ENCODE assay signal across 19 cellular contexts in the genomic region with DNA sequence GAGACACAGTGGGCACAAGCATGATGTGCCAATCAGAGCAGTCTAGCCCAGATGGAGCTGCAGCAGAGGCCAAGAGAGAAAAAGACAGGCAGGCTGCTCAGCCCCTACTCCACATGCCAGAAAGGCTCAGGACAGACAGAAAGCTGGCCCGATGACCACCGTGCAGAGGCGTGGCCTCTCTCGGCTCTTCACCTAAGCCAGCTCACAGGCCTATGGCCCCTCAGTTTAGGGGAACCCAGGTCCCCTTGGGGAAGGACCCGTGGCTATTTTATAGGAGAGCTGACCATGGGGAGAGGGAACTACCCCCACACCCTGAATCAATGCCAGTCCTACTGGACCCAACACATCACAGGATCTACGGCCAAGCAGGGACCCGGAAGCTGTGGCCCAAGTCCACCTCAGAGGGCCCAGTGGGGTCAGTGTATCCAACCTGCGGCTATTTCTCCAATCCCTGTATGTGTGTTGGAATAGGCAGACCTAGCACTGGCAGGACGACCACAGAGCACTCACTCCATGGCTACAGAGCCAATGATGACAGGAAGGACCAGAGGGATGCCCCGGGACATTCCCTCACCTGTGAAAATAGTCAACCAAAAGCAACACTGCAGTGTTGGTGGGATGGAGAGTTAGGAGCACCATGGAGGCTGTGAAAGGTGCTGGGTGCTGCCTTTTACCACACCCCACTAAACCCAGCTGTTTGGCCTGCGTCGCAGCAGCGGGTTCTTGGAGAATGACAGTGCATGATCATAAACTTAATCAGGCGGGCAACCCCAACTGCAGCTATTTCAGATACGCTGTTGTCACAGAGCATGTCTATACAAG.
DNase-seq lines count a peak whose midpoint lies in the region; ATAC-seq, FAIRE-seq and TF ChIP-seq lines count a peak whose summit lies in the region.
"Had no signal": no experiment of that assay in that cellular context is flagged by ENCODE, and none has a peak within 500 bp of the region (broad histone marks: within the 10 kb centered on the region; RNA-seq: fewer than 3 reads in every experiment).

No MANE protein-coding gene starts in this region.

- H3K27me3 ChIP-seq in HUES64 (ENCODE audit: insufficient read depth, low read length), result peaks cover 24% of the 10 kb centered on the region; the same call in 1 of the 2 replicates
- H3K27me3 ChIP-seq in keratinocyte (ENCODE audit: control insufficient read depth, extremely low read depth, insufficient read depth, low read length), result no peaks in the 10 kb centered on the region
- H3K27me3 ChIP-seq in suprapubic skin, result no peaks in the 10 kb centered on the region
- H3K27me3 ChIP-seq: left lung, vagina had no signal

- TF ChIP-seq EP300 in suprapubic skin (IDR thresholded peaks at IDR 0.05), result no peak

- H3K4me3 Mint-ChIP-seq in endothelial cell (ENCODE audit: unreplicated experiment), result no peak overlapping the region
- H3K4me3 Mint-ChIP-seq: activated B cell treated with CpG ODN at 0.5 μM for 24 hours; CD4-positive, alpha-beta memory T cell; natural killer cell had no signal

- H3K27ac Mint-ChIP-seq in endothelial cell (ENCODE audit: unreplicated experiment), result no peak overlapping the region
- H3K27ac Mint-ChIP-seq: activated B cell treated with CpG ODN at 0.5 μM for 24 hours had no signal

- no peak for TF ChIP-seq POLR2A in suprapubic skin (IDR thresholded peaks at IDR 0.05)

- dilution Hi-C loops in keratinocyte (cut with MboI; ENCODE audit: extremely low pct_ligation_motif_present, low sequenced_read_pairs), result no loop called here

- H3K79me2 ChIP-seq in keratinocyte (ENCODE audit: control insufficient read depth, insufficient read depth, low read length), result no peaks in the 10 kb centered on the region

- H3K27ac ChIP-seq in HUES64 (ENCODE audit: low read depth, low read length), result peak overlapping the region; percentile 42; the same call in 1 of the 2 replicates
- peak overlapping the region; percentile 16 for H3K27ac ChIP-seq in angular gyrus (ENCODE audit: low read depth, low read length)
- H3K27ac ChIP-seq in keratinocyte (ENCODE audit: control insufficient read depth, insufficient read depth, low read length), result no peak overlapping the region
- H3K27ac ChIP-seq in suprapubic skin, result no peak overlapping the region
- H3K27ac ChIP-seq: left lung, SK-N-MC, vagina had no signal

- ATAC-seq in HG03280 (IDR thresholded peaks at IDR 0.05; ENCODE audit: unreplicated experiment) (no peak), GM18861 (IDR thresholded peaks at IDR 0.05; ENCODE audit: unreplicated experiment) (no peak)
- ATAC-seq: left lung, natural killer cell, sciatic nerve had no signal

- H3K36me3 ChIP-seq in HUES64 (ENCODE audit: insufficient read depth, low read length) (no peaks in the 10 kb centered on the region), keratinocyte (ENCODE audit: control insufficient read depth in 2 of 2, extremely low read depth in 1 of 2, insufficient read depth in 2 of 2, low read length in 2 of 2) (peaks cover 0 to 3% of the 10 kb centered on the region in 2 experiments), suprapubic skin (no peaks in the 10 kb centered on the region)
- H3K36me3 ChIP-seq: vagina had no signal

- peaks cover 2% of the 10 kb centered on the region for H3K27me3 Mint-ChIP-seq in endothelial cell (ENCODE audit: unreplicated experiment)
- H3K27me3 Mint-ChIP-seq: activated B cell treated with CpG ODN at 0.5 μM for 24 hours; CD4-positive, alpha-beta memory T cell had no signal

- 89% methylated on average over 14 of the region's 15 CpGs for WGBS in HUES64
- WGBS in suprapubic skin, result 80% methylated on average over 13 of the region's 15 CpGs

- no peak overlapping the region for H3K9ac ChIP-seq in HUES64 (ENCODE audit: low read depth, low read length)
- no peak overlapping the region for H3K9ac ChIP-seq in keratinocyte (ENCODE audit: control insufficient read depth, extremely low read depth, insufficient read depth, low read length)

- no peaks in the 10 kb centered on the region for H4K20me1 ChIP-seq in keratinocyte (ENCODE audit: control insufficient read depth, extremely low read depth, insufficient read depth, low read length)

- H3K4me1 ChIP-seq in HUES64 (ENCODE audit: insufficient read depth, low read length), result peaks cover 21% of the 10 kb centered on the region
- H3K4me1 ChIP-seq in keratinocyte (ENCODE audit: control insufficient read depth, extremely low read depth, insufficient read depth, low read length), result peaks cover 11% of the 10 kb centered on the region
- H3K4me1 ChIP-seq in suprapubic skin, result peaks cover 20% of the 10 kb centered on the region
- H3K4me1 ChIP-seq: vagina had no signal

- DNase-seq in keratinocyte (ENCODE audit: low read depth, low spot score), result no peak
- DNase-seq in suprapubic skin (ENCODE audit: low spot score in 2 of 2), result peak; percentile 24 to 60
- no peak for DNase-seq in endothelial cell (ENCODE audit: low spot score)
- DNase-seq: activated B cell treated with CpG ODN at 0.5 μM for 24 hours; activated CD4-positive, alpha-beta T cell treated with anti-CD3 and anti-CD28 coated beads, Interleukin-2, amount 50 U/mL, for 4 hours; activated gamma-delta T cell; CD4-positive, alpha-beta memory T cell; GF-D8; left lung; natural killer cell; NCI-H510A; RPMI8226 had no signal

- no peak overlapping the region for H3K4me3 ChIP-seq in HUES64 (ENCODE audit: low read length)
- H3K4me3 ChIP-seq in keratinocyte (ENCODE audit: control insufficient read depth in 2 of 3, extremely low read depth in 1 of 3, insufficient read depth in 2 of 3, low read depth in 1 of 3, low read length in 3 of 3), result no peak overlapping the region
- no peak overlapping the region for H3K4me3 ChIP-seq in suprapubic skin
- H3K4me3 ChIP-seq: left lung, SK-N-MC, vagina had no signal

- no peaks in the 10 kb centered on the region for H3K9me1 ChIP-seq in keratinocyte (ENCODE audit: control insufficient read depth, extremely low read depth, insufficient read depth, low read length)

- no peaks in the 10 kb centered on the region for H3K9me3 ChIP-seq in HUES64 (ENCODE audit: insufficient read depth, low read depth, low read length)
- peaks cover 3% of the 10 kb centered on the region for H3K9me3 ChIP-seq in keratinocyte (ENCODE audit: control insufficient read depth, low read depth, low read length)
- H3K9me3 ChIP-seq in suprapubic skin, result no peaks in the 10 kb centered on the region
- H3K9me3 ChIP-seq: vagina had no signal

- no peak for TF ChIP-seq CTCF in keratinocyte (optimal IDR thresholded peaks at IDR 0.05 in 1 of 3, IDR thresholded peaks at IDR 0.05 in 1 of 3, conservative IDR thresholded peaks at IDR 0.05 in 1 of 3; ENCODE audit: extremely low read depth in 1 of 3, insufficient read depth in 2 of 3, low read length in 3 of 3)
- TF ChIP-seq CTCF in suprapubic skin (IDR thresholded peaks at IDR 0.05), result no peak
- TF ChIP-seq CTCF in endothelial cell (IDR thresholded peaks at IDR 0.05; ENCODE audit: unreplicated experiment), result no peak

- FAIRE-seq in keratinocyte (lab: Jason Lieb, UNC), result no peak

- H2AFZ ChIP-seq in keratinocyte (ENCODE audit: control insufficient read depth, low read length), result no peak overlapping the region

- H3K9me3 Mint-ChIP-seq in endothelial cell (ENCODE audit: unreplicated experiment), result no peaks in the 10 kb centered on the region
- H3K9me3 Mint-ChIP-seq: activated B cell treated with CpG ODN at 0.5 μM for 24 hours, natural killer cell had no signal

- peak overlapping the region; percentile 25 for H3K4me2 ChIP-seq in keratinocyte (ENCODE audit: control insufficient read depth, extremely low read depth, insufficient read depth, low read depth, low read length)

- H3K36me3 Mint-ChIP-seq in endothelial cell (ENCODE audit: low read depth, unreplicated experiment), result peaks cover 10% of the 10 kb centered on the region
- H3K36me3 Mint-ChIP-seq: natural killer cell had no signal

- peaks cover 31% of the 10 kb centered on the region for H3K4me1 Mint-ChIP-seq in endothelial cell (ENCODE audit: unreplicated experiment)

Comparison
In these comparisons a context has a peak if more than half of its experiments do, and no peak if none do; other contexts are left out.
1. H3K27ac ChIP-seq: peak in HUES64 (single experiment) and angular gyrus (single experiment); none in keratinocyte (single experiment) and suprapubic skin (single experiment).
2. DNase-seq: peak in suprapubic skin (2 of 2); none in keratinocyte (single experiment) and endothelial cell (single experiment).